2 cellular contexts compared by ENCODE assay signal in genomic region chr10:123061865-123062264, GRCh38.
TF ChIP-seq lines count a peak whose summit lies in the region.

No MANE protein-coding gene starts in this region.

TF ChIP-seq in GM12878, 131 proteins besides CTCF, POLR2A, EP300 and RAD21:
- TF ChIP-seq MAX (IDR thresholded peaks at IDR 0.05; ENCODE audit: low read depth, low read length) = no peak
- no peak for TF ChIP-seq CBX3 (IDR thresholded peaks at IDR 0.05; ENCODE audit: borderline replicate concordance, low read depth)
- no peak for TF ChIP-seq BCL11A (IDR thresholded peaks at IDR 0.05; ENCODE audit: low read depth, low read length)
- TF ChIP-seq PBX3 (IDR thresholded peaks at IDR 0.05; ENCODE audit: insufficient replicate concordance, low read depth, low read length) = no peak
- TF ChIP-seq ZNF592 (IDR thresholded peaks at IDR 0.05) = no peak
- TF ChIP-seq BCL3 (IDR thresholded peaks at IDR 0.05; ENCODE audit: borderline replicate concordance, insufficient read depth, low read depth, low read length, poor library complexity, severe bottlenecking) = no peak
- no peak for TF ChIP-seq SKIL (IDR thresholded peaks at IDR 0.05; ENCODE audit: low read depth, poor library complexity, severe bottlenecking)
- TF ChIP-seq RAD51 (IDR thresholded peaks at IDR 0.05) = no peak
- no peak for TF ChIP-seq KAT2A (conservative IDR thresholded peaks at IDR 0.05; ENCODE audit: control insufficient read depth, low read depth, low read length)
- TF ChIP-seq ZNF384 (IDR thresholded peaks at IDR 0.05; ENCODE audit: borderline replicate concordance, low read depth, low read length) = no peak
- TF ChIP-seq NFYA (IDR thresholded peaks at IDR 0.05; ENCODE audit: borderline replicate concordance, low read depth, low read length) = no peak

TF ChIP-seq in HepG2, 621 proteins besides CTCF, POLR2A, EP300 and RAD21:
- TF ChIP-seq TRIM22 (IDR thresholded peaks at IDR 0.05) = no peak
- TF ChIP-seq GMEB1 (CRISPR knock-in tag; IDR thresholded peaks at IDR 0.05; ENCODE audit: borderline replicate concordance) = no peak
- no peak for TF ChIP-seq RFXAP (CRISPR knock-in tag; IDR thresholded peaks at IDR 0.05; ENCODE audit: borderline replicate concordance)
- TF ChIP-seq TFE3 (CRISPR knock-in tag; IDR thresholded peaks at IDR 0.05) = no peak
- TF ChIP-seq SOX5 (CRISPR knock-in tag; IDR thresholded peaks at IDR 0.05; ENCODE audit: borderline replicate concordance) = no peak
- no peak for TF ChIP-seq DMTF1 (CRISPR knock-in tag; IDR thresholded peaks at IDR 0.05)
- TF ChIP-seq ZBED4 (CRISPR knock-in tag; IDR thresholded peaks at IDR 0.05; ENCODE audit: borderline replicate concordance) = no peak
- no peak for TF ChIP-seq ATF7 (IDR thresholded peaks at IDR 0.05)
- TF ChIP-seq ATF7 (CRISPR knock-in tag; IDR thresholded peaks at IDR 0.05) = no peak
- TF ChIP-seq ZNF790 (CRISPR knock-in tag; IDR thresholded peaks at IDR 0.05; ENCODE audit: borderline replicate concordance) = no peak
- no peak for TF ChIP-seq SMC3 (IDR thresholded peaks at IDR 0.05; ENCODE audit: low read length)
- no peak for TF ChIP-seq RBAK (CRISPR knock-in tag; IDR thresholded peaks at IDR 0.05)
- no peak for TF ChIP-seq NCOA5 (CRISPR knock-in tag; IDR thresholded peaks at IDR 0.05)
- no peak for TF ChIP-seq ZNF713 (CRISPR knock-in tag; IDR thresholded peaks at IDR 0.05)
